Comparison of ENCODE assay signal across 8 cellular contexts in the genomic region with DNA sequence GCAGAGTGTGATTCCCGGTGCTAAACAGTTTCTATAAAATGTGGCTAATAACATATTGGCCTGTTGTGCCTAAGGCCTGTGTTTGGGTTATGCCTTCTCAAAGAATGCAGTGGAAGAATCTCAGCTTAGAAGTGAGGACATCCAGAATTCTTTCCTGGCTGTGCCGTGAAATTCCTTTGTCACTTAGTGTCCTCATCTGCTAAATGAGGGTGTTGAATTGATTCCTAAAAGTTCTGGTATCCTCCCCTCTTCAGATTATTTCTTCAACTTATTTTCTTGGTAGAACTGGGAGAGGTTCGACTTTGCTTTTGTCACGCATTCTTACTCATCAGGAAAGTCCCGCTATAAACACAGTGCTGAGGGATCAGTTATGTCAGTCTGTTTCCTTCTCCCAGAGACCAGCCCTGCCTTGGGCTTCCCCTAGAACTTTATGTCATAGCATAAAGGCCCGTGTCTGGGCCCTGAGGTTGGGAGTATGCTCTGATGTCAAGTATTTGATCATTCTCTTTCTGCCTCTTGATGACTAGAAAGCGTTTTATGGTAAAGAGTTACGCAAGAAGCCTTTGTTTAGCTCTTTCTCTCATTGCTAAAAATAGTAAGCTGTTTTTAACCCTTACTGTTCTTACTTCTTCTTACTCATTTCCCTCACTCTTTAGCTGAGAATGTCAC. TPM values are rescaled to one million over a fixed set of nuclear protein-coding genes. Genes with fewer than 3 reads are reported as not detected.
DNase-seq lines count a peak whose midpoint lies in the region; ATAC-seq, FAIRE-seq and TF ChIP-seq lines count a peak whose summit lies in the region.

No MANE protein-coding gene starts in this region.

- peaks cover 11% of the 10 kb centered on the region for H3K4me1 Mint-ChIP-seq in activated CD8-positive, alpha-beta T cell treated with anti-CD3 and anti-CD28 coated beads, Interleukin-2, amount 10 ng/mL, durations not matched to agents 7 days and 5 days (ENCODE audit: low read depth)

- intact Hi-C loops in left lung (cut with DNase I) = no loop called here

- DNase-seq in AG20443 (ENCODE audit: low spot score) = peak; percentile 65
- DNase-seq in activated CD8-positive, alpha-beta T cell treated with anti-CD3 and anti-CD28 coated beads, Interleukin-2, amount 10 ng/mL, durations not matched to agents 7 days and 5 days = no peak
- DNase-seq in left lung = peak in 1 of 2 donors; percentile 55
- no peak for DNase-seq in urothelium cell line (ENCODE audit: low spot score)
- no peak for DNase-seq in tibial nerve (ENCODE audit: low spot score in 2 of 2)
- DNase-seq in medulla oblongata (ENCODE audit: extremely low spot score) = no peak

- peaks cover 78% of the 10 kb centered on the region for H3K36me3 Mint-ChIP-seq in activated CD8-positive, alpha-beta T cell treated with anti-CD3 and anti-CD28 coated beads, Interleukin-2, amount 10 ng/mL, durations not matched to agents 7 days and 5 days (ENCODE audit: low read depth)

- no peak for FAIRE-seq in urothelium cell line (lab: Jason Lieb, UNC)

- no peak overlapping the region for H3K4me3 Mint-ChIP-seq in activated CD8-positive, alpha-beta T cell treated with anti-CD3 and anti-CD28 coated beads, Interleukin-2, amount 10 ng/mL, durations not matched to agents 7 days and 5 days

- POLR2A ChIA-PET in activated CD8-positive, alpha-beta T cell treated with anti-CD3 and anti-CD28 coated beads, Interleukin-2, amount 10 ng/mL, durations not matched to agents 7 days and 5 days (lab: Charles Lee) = no interaction called here

- CTCF ChIA-PET in activated CD8-positive, alpha-beta T cell treated with anti-CD3 and anti-CD28 coated beads, Interleukin-2, amount 10 ng/mL, durations not matched to agents 7 days and 5 days (lab: Charles Lee) = interaction anchor here (0.6 to 1.7 kb wide), 3 partner anchors 19 to 1292 kb away, joined by 3 to 6 read pairs (median 3); no protein-coding TSS in a partner anchor

- H3K27me3 Mint-ChIP-seq in activated CD8-positive, alpha-beta T cell treated with anti-CD3 and anti-CD28 coated beads, Interleukin-2, amount 10 ng/mL, durations not matched to agents 7 days and 5 days (ENCODE audit: low read depth) = no peaks in the 10 kb centered on the region

- H3K27ac ChIP-seq in left lung (peak overlapping the region; percentile 13 to 65), tibial nerve (no peak overlapping the region)

- 45 to 64% methylated on average over 8 of the region's 8 CpGs for WGBS in tibial nerve, 2 donors

- ATAC-seq in GM19324 (IDR thresholded peaks at IDR 0.05; ENCODE audit: low FRiP score, unreplicated experiment) (peak; percentile 34), HG03342 (IDR thresholded peaks at IDR 0.05; ENCODE audit: unreplicated experiment) (peak; percentile 64), left lung (peak; percentile 92)
- ATAC-seq in activated CD8-positive, alpha-beta T cell treated with anti-CD3 and anti-CD28 coated beads, Interleukin-2, amount 10 ng/mL, durations not matched to agents 7 days and 5 days = peak; percentile 55

- no peak overlapping the region for H3K4me3 ChIP-seq in left lung
- no peak overlapping the region for H3K4me3 ChIP-seq in tibial nerve

- H3K4me1 ChIP-seq in left lung (peaks cover 0 to 34% of the 10 kb centered on the region in 2 donors), tibial nerve (peaks cover 0 to 7% (median 3%) of the 10 kb centered on the region in 4 donors)

- no peaks in the 10 kb centered on the region for H3K9me3 ChIP-seq in left lung
- H3K9me3 ChIP-seq in tibial nerve = no peaks in the 10 kb centered on the region

- TF ChIP-seq CTCF in left lung (IDR thresholded peaks at IDR 0.05) = no peak
- TF ChIP-seq CTCF in tibial nerve (IDR thresholded peaks at IDR 0.05) = no peak

- TF ChIP-seq EP300 in tibial nerve (IDR thresholded peaks at IDR 0.05) = no peak

- no peaks in the 10 kb centered on the region for H3K9me3 Mint-ChIP-seq in activated CD8-positive, alpha-beta T cell treated with anti-CD3 and anti-CD28 coated beads, Interleukin-2, amount 10 ng/mL, durations not matched to agents 7 days and 5 days (ENCODE audit: insufficient read depth)

- H3K27ac Mint-ChIP-seq in activated CD8-positive, alpha-beta T cell treated with anti-CD3 and anti-CD28 coated beads, Interleukin-2, amount 10 ng/mL, durations not matched to agents 7 days and 5 days = no peak overlapping the region

- H3K27me3 ChIP-seq in left lung (no peaks in the 10 kb centered on the region), tibial nerve (no peaks in the 10 kb centered on the region)

- TF ChIP-seq POLR2A in tibial nerve (IDR thresholded peaks at IDR 0.05) = no peak

- H3K36me3 ChIP-seq in left lung (peaks cover 0 to 32% of the 10 kb centered on the region in 2 donors), tibial nerve (peaks cover 0 to 87% (median 0%) of the 10 kb centered on the region in 3 donors)

RNA-seq across cellular contexts. Expression of gene MTAP, which starts 29.5 kb away (rescaled TPM):
- total RNA-seq in activated CD8-positive, alpha-beta T cell treated with anti-CD3 and anti-CD28 coated beads, Interleukin-2, amount 10 ng/mL, durations not matched to agents 7 days and 5 days = 10 to 100 TPM; 62.5 to 68.2 TPM
- total RNA-seq in left lung (10 to 100 TPM; 35.6 to 44.6 TPM), tibial nerve (10 to 100 TPM; 20.4 to 50.2 (median 30.4) TPM)

Comparison
In these comparisons a context has a peak if more than half of its experiments do, and no peak if none do; other contexts are left out.
1. ATAC-seq: peak in every context shown above with its lines; median percentile 92 in left lung; 64 in HG03342; 55 in activated CD8-positive, alpha-beta T cell treated with anti-CD3 and anti-CD28 coated beads, Interleukin-2, amount 10 ng/mL, durations not matched to agents 7 days and 5 days; 34 in GM19324.
2. H3K27ac ChIP-seq: peak in left lung (2 of 2); none in tibial nerve (0 of 4).